8 cellular contexts compared by ENCODE assay signal in the genomic region with DNA sequence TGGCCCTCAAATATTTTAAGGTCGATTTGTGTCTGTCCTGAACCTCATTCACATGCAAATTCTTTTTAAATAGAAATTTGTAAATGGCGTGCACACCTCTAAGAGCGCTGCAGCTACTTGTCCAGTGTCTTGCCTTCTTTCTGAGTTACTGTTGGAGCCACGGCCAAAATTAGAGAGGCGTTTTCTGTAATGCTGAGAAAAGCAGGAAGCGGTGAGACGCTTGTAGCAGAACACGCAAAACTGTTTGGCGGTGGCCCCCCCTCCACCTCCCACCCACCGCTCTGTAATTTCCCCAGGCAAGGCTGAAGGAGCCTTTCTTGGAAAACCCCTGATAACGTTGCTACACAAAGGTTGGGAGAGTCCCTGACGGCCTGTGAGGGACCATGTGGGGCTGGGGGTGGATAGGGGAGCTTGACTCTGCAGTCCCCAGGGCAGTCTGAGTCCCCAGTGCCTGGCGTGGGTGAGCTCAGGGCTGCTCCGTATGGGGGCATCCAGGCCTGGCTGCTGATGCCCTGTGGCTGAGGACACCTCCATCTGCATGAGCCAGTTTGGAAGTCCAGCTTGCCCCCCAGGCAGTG.
DNase-seq lines count a peak whose midpoint lies in the region; ATAC-seq lines count a peak whose summit lies in the region.

No MANE protein-coding gene starts in this region.

- intact Hi-C loops in Right ventricle myocardium inferior (cut with DNase I): no loop called here
- intact Hi-C loops in cardiac septum (cut with DNase I): no loop called here
- intact Hi-C loops in left colon (cut with DNase I, micrococcal nuclease): no loop called here

- DNase-seq in Right ventricle myocardium inferior (ENCODE audit: missing footprints) (no peak), cardiac septum (ENCODE audit: low spot score) (no peak), left colon (no peak), middle frontal gyrus (ENCODE audit: extremely low spot score, low spot score) (no peak)
- DNase-seq in activated effector memory CD4-positive, alpha-beta T cell treated with anti-CD3 and anti-CD28 coated beads, Interleukin-2, amount 50 U/mL, for 16 hours: peak; percentile 90
- peak; percentile 15 for DNase-seq in stimulated activated CD8-positive, alpha-beta memory T cell treated with anti-CD3 and anti-CD28 coated beads, Interleukin-12 subunit alpha, Interleukin-12 subunit beta, amount 100 ng/mL, for 1 hour (ENCODE audit: low read depth)

- ATAC-seq in Right ventricle myocardium inferior (peak; percentile 37), HG03571 (IDR thresholded peaks at IDR 0.05; ENCODE audit: unreplicated experiment) (peak; percentile 81), left colon (no peak), HG03139 (IDR thresholded peaks at IDR 0.05; ENCODE audit: unreplicated experiment) (no peak)

Comparison
In these comparisons a context has a peak if more than half of its experiments do, and no peak if none do; other contexts are left out.
1. ATAC-seq: peak in Right ventricle myocardium inferior (single experiment) and HG03571 (single experiment); none in left colon (single experiment) and HG03139 (single experiment).
2. DNase-seq: peak in activated effector memory CD4-positive, alpha-beta T cell treated with anti-CD3 and anti-CD28 coated beads, Interleukin-2, amount 50 U/mL, for 16 hours (single experiment) and stimulated activated CD8-positive, alpha-beta memory T cell treated with anti-CD3 and anti-CD28 coated beads, Interleukin-12 subunit alpha, Interleukin-12 subunit beta, amount 100 ng/mL, for 1 hour (single experiment); none in Right ventricle myocardium inferior (single experiment), cardiac septum (single experiment), left colon (0 of 2) and middle frontal gyrus (single experiment).